ENCODE assay signal across 8 cellular contexts in genomic region chr19:19539738-19540703, GRCh38. TPM values are rescaled to one million over a fixed set of nuclear protein-coding genes. Genes with fewer than 3 reads are reported as not detected.
DNase-seq lines count a peak whose midpoint lies in the region; ATAC-seq lines count a peak whose summit lies in the region.

No MANE protein-coding gene starts in this region.

- no peaks in the 10 kb centered on the region for H3K9me3 Mint-ChIP-seq in activated naive CD8-positive, alpha-beta T cell treated with anti-CD3 and anti-CD28 coated beads, Interleukin-2, amount 10 ng/mL, durations not matched to agents 7 days and 5 days
- peaks cover 0 to 3% (median 0%) of the 10 kb centered on the region in 6 donors for H3K9me3 Mint-ChIP-seq in immature natural killer cell

- peak overlapping the region; percentile 73 for H3K27ac Mint-ChIP-seq in activated naive CD8-positive, alpha-beta T cell treated with anti-CD3 and anti-CD28 coated beads, Interleukin-2, amount 10 ng/mL, durations not matched to agents 7 days and 5 days
- no peak overlapping the region for H3K27ac Mint-ChIP-seq in immature natural killer cell

- DNase-seq in CD1c-positive myeloid dendritic cell (ENCODE audit: extremely low spot score): peak; percentile 79
- peak; percentile 54 for DNase-seq in SW480 (ENCODE audit: low spot score)
- DNase-seq in activated naive CD8-positive, alpha-beta T cell treated with anti-CD3 and anti-CD28 coated beads, Interleukin-2, amount 10 ng/mL, durations not matched to agents 7 days and 5 days: peak; percentile 79
- peak; percentile 35 to 47 (median 38) for DNase-seq in immature natural killer cell
- peak in 2 of 3 experiments; percentile 38 to 82 for DNase-seq in stimulated activated CD4-positive, alpha-beta T cell treated with anti-CD3 and anti-CD28 coated beads, TNF-alpha, amount 100 ng/mL, for 24 hours (ENCODE audit: low read depth in 3 of 3)
- no peak for DNase-seq in middle frontal gyrus (ENCODE audit: extremely low spot score, low spot score)

- H3K27me3 Mint-ChIP-seq in activated naive CD8-positive, alpha-beta T cell treated with anti-CD3 and anti-CD28 coated beads, Interleukin-2, amount 10 ng/mL, durations not matched to agents 7 days and 5 days: peaks cover 18% of the 10 kb centered on the region
- H3K27me3 Mint-ChIP-seq in immature natural killer cell (ENCODE audit: low read depth in 3 of 3): peaks cover 3 to 7% (median 4%) of the 10 kb centered on the region in 3 donors

- POLR2A ChIA-PET in activated naive CD8-positive, alpha-beta T cell treated with anti-CD3 and anti-CD28 coated beads, Interleukin-2, amount 10 ng/mL, durations not matched to agents 7 days and 5 days (lab: Charles Lee): interaction anchor here (0.8 to 1.9 kb wide), 6 partner anchors 24 to 88 kb away, joined by 3 to 9 read pairs (median 4); partner anchors contain the start of genes LPAR2, NDUFA13, PBX4 and TSSK6

- H3K36me3 Mint-ChIP-seq in activated naive CD8-positive, alpha-beta T cell treated with anti-CD3 and anti-CD28 coated beads, Interleukin-2, amount 10 ng/mL, durations not matched to agents 7 days and 5 days: peaks cover 3% of the 10 kb centered on the region
- H3K36me3 Mint-ChIP-seq in immature natural killer cell: no peaks in the 10 kb centered on the region

- ATAC-seq in activated naive CD8-positive, alpha-beta T cell treated with anti-CD3 and anti-CD28 coated beads, Interleukin-2, amount 10 ng/mL, durations not matched to agents 7 days and 5 days (ENCODE audit: low read depth): peak; percentile 37
- no peak for ATAC-seq in GM21390 (IDR thresholded peaks at IDR 0.05; ENCODE audit: unreplicated experiment)
- ATAC-seq in GM18870 (IDR thresholded peaks at IDR 0.05; ENCODE audit: unreplicated experiment): no peak

- H3K4me3 Mint-ChIP-seq in activated naive CD8-positive, alpha-beta T cell treated with anti-CD3 and anti-CD28 coated beads, Interleukin-2, amount 10 ng/mL, durations not matched to agents 7 days and 5 days: peak overlapping the region; percentile 70
- H3K4me3 Mint-ChIP-seq in immature natural killer cell: peak overlapping the region; percentile 70 to 78 (median 74)

- H3K4me1 Mint-ChIP-seq in activated naive CD8-positive, alpha-beta T cell treated with anti-CD3 and anti-CD28 coated beads, Interleukin-2, amount 10 ng/mL, durations not matched to agents 7 days and 5 days: peaks cover 21% of the 10 kb centered on the region
- peaks cover 18 to 27% of the 10 kb centered on the region in 2 donors for H3K4me1 Mint-ChIP-seq in immature natural killer cell

RNA-seq across cellular contexts. Expression of gene CILP2, which starts 2.0 kb away (rescaled TPM):
- under 1 TPM; 0.11 to 0.14 TPM for total RNA-seq in activated naive CD8-positive, alpha-beta T cell treated with anti-CD3 and anti-CD28 coated beads, Interleukin-2, amount 10 ng/mL, durations not matched to agents 7 days and 5 days
- not detected for polyA plus RNA-seq in immature natural killer cell

RNA-seq across cellular contexts. Expression of gene YJEFN3, which starts 11.3 kb away (rescaled TPM):
- total RNA-seq in activated naive CD8-positive, alpha-beta T cell treated with anti-CD3 and anti-CD28 coated beads, Interleukin-2, amount 10 ng/mL, durations not matched to agents 7 days and 5 days: 10 to 100 TPM; 11.7 to 11.9 TPM
- under 1 TPM in 1 of 3 donors, not detected in 2; 0.21 TPM for polyA plus RNA-seq in immature natural killer cell

RNA-seq across cellular contexts. Expression of gene NDUFA13, which starts 24.0 kb away (rescaled TPM):
- 100 to 1,000 TPM; 306 to 336 TPM for total RNA-seq in activated naive CD8-positive, alpha-beta T cell treated with anti-CD3 and anti-CD28 coated beads, Interleukin-2, amount 10 ng/mL, durations not matched to agents 7 days and 5 days
- polyA plus RNA-seq in immature natural killer cell: 100 to 1,000 TPM; 242 to 566 (median 301) TPM

RNA-seq across cellular contexts. Expression of gene TSSK6, which starts 24.7 kb away (rescaled TPM):
- 1 to 10 TPM; 5.8 to 6.5 TPM for total RNA-seq in activated naive CD8-positive, alpha-beta T cell treated with anti-CD3 and anti-CD28 coated beads, Interleukin-2, amount 10 ng/mL, durations not matched to agents 7 days and 5 days
- polyA plus RNA-seq in immature natural killer cell: under 1 TPM in 2 of 3 donors, not detected in 1; 0.66 to 0.96 TPM
